In the genomic region with DNA sequence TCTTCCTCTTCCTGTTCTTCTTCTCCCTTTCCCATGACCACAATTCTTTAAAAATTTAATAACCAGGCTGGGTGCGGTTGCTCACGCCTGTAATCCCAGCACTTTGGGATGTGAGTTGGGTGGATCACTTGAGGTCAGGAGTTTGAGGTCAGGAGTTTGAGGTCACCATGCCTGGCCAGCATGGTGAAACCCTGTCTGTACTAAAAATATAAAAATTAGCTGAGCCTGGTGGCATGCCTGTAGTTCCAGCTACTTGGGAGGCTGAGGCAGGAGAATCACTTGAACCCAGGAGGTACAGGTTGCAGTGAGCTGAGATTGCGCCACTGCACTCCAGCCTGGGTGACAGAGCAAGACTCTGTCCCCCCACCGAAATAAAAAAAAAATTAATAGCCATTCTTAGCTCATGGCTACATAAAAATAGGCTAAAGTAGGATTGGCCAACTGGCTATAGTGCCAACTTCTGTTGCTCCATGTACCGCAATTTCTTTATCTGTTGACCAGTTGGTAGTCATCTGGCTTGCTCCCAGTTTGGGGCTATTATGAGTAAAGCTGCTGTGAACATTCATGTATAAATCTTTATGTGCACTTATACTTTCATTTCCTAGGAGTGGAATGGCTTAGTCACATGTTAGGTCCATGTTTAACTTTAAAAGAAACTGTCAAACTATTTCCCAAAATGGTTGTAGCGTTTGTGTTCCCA, we compare ENCODE assay signal across 13 cellular contexts.
"Had no signal": no experiment of that assay in that cellular context is flagged by ENCODE, and none has a peak within 500 bp of the region (broad histone marks: within the 10 kb centered on the region; RNA-seq: fewer than 3 reads in every experiment).

No MANE protein-coding gene starts in this region.

- H3K9ac ChIP-seq: neural progenitor cell had no signal

- H3K27me3 Mint-ChIP-seq: activated CD8-positive, alpha-beta T cell treated with anti-CD3 and anti-CD28 coated beads for 36 hours; activated naive CD8-positive, alpha-beta T cell treated with anti-CD3 and anti-CD28 coated beads for 36 hours had no signal

- H3K36me3 Mint-ChIP-seq: activated naive CD8-positive, alpha-beta T cell treated with anti-CD3 and anti-CD28 coated beads for 36 hours; WTC11 had no signal

- H2AFZ ChIP-seq: neural progenitor cell had no signal

- H3K9me3 ChIP-seq: breast epithelium, ovary had no signal

- H3K36me3 ChIP-seq: breast epithelium, neural progenitor cell, ovary had no signal

- H3K4me3 Mint-ChIP-seq: activated CD8-positive, alpha-beta T cell treated with anti-CD3 and anti-CD28 coated beads for 36 hours; activated naive CD8-positive, alpha-beta T cell treated with anti-CD3 and anti-CD28 coated beads for 36 hours; endodermal cell; neural progenitor cell; stimulated activated effector memory CD8-positive, alpha-beta T cell treated with anti-CD3 and anti-CD28 coated beads, Interleukin-12 subunit alpha, Interleukin-12 subunit beta, amount 100 ng/mL, for 72 hours; WTC11 had no signal

- DNase-seq: activated CD4-positive, alpha-beta T cell treated with anti-CD3 and anti-CD28 coated beads for 4 hours; activated CD8-positive, alpha-beta T cell treated with anti-CD3 and anti-CD28 coated beads for 36 hours; activated naive CD8-positive, alpha-beta T cell treated with anti-CD3 and anti-CD28 coated beads for 36 hours; endodermal cell; foreskin fibroblast; midbrain; ovary; T-helper 2 cell had no signal

- H3K27ac Mint-ChIP-seq: activated CD8-positive, alpha-beta T cell treated with anti-CD3 and anti-CD28 coated beads for 36 hours; activated naive CD8-positive, alpha-beta T cell treated with anti-CD3 and anti-CD28 coated beads for 36 hours; endodermal cell; neural progenitor cell; WTC11 had no signal

- H3K4me2 ChIP-seq: neural progenitor cell had no signal

- H3K27ac ChIP-seq: breast epithelium, neural progenitor cell, ovary had no signal

- H3K9me3 Mint-ChIP-seq: activated CD8-positive, alpha-beta T cell treated with anti-CD3 and anti-CD28 coated beads for 36 hours; activated naive CD8-positive, alpha-beta T cell treated with anti-CD3 and anti-CD28 coated beads for 36 hours; endodermal cell; neural progenitor cell; stimulated activated effector memory CD8-positive, alpha-beta T cell treated with anti-CD3 and anti-CD28 coated beads, Interleukin-12 subunit alpha, Interleukin-12 subunit beta, amount 100 ng/mL, for 72 hours; WTC11 had no signal

- ATAC-seq: activated CD8-positive, alpha-beta T cell treated with anti-CD3 and anti-CD28 coated beads for 36 hours; stimulated activated effector memory CD8-positive, alpha-beta T cell treated with anti-CD3 and anti-CD28 coated beads, Interleukin-12 subunit alpha, Interleukin-12 subunit beta, amount 100 ng/mL, for 72 hours; WTC11 had no signal

- H3K27me3 ChIP-seq: breast epithelium, neural progenitor cell, ovary had no signal

- H3K4me3 ChIP-seq: breast epithelium, lung, neural progenitor cell, ovary had no signal

- H3K4me1 ChIP-seq: breast epithelium had no signal
